ENCODE assay signal across 21 cellular contexts in the genomic region with DNA sequence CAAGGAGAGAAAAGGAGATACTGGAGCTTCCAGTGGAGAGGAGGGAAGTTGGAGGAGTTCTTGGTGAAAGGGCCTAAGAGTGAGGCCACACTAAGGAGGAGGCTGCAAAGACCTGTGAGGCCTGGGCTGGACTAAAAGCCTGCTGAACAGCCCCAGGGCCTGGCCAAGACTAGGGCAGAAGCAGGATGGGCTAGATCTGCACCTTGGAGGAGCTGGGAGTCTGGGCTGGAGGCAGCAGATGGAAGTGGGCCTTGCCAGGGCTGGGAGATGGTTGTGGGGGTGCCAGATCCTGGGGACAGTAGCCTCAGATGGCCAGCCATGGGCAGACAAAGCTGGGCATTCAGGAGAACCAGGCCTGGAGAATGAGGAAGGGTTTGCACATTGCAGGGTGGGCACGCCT. TPM values are rescaled to one million over a fixed set of nuclear protein-coding genes. Genes with fewer than 3 reads are reported as not detected.
DNase-seq lines count a peak whose midpoint lies in the region; ATAC-seq and TF ChIP-seq lines count a peak whose summit lies in the region.
"Had no signal": no experiment of that assay in that cellular context is flagged by ENCODE, and none has a peak within 500 bp of the region (broad histone marks: within the 10 kb centered on the region; RNA-seq: fewer than 3 reads in every experiment).

No MANE protein-coding gene starts in this region.

- H3K9ac ChIP-seq in neuronal stem cell (ENCODE audit: low read depth, low read length, poor library complexity), result no peak overlapping the region

- H3K18ac ChIP-seq in neuronal stem cell (ENCODE audit: low read length), result no peak overlapping the region

- TF ChIP-seq EP300 in stomach (IDR thresholded peaks at IDR 0.05) (no peak), sigmoid colon (IDR thresholded peaks at IDR 0.05) (no peak)

- TF ChIP-seq POLR2A in stomach (IDR thresholded peaks at IDR 0.05) (no peak), sigmoid colon (IDR thresholded peaks at IDR 0.05) (no peak)

- H3K9me3 Mint-ChIP-seq in activated naive CD4-positive, alpha-beta T cell treated with anti-CD3 and anti-CD28 coated beads, Interleukin-2, amount 50 U/mL, for 24 hours, result no peaks in the 10 kb centered on the region
- no peaks in the 10 kb centered on the region for H3K9me3 Mint-ChIP-seq in activated CD8-positive, alpha-beta memory T cell treated with anti-CD3 and anti-CD28 coated beads, Interleukin-2, amount 10 ng/mL, durations not matched to agents 7 days and 5 days (ENCODE audit: low read depth)
- H3K9me3 Mint-ChIP-seq: dendritic cell treated with granulocyte-macrophage colony-stimulating factor and Interleukin-4, amounts not matched to agents 40 ng/mL and 50 ng/mL, for 4 days; H9 had no signal

- H3K27me3 ChIP-seq in stomach (no peaks in the 10 kb centered on the region), neuronal stem cell (ENCODE audit: control insufficient read depth in 3 of 3, insufficient read depth in 3 of 3, low read depth in 1 of 3, low read length in 3 of 3) (peaks cover 0 to 23% (median 3%) of the 10 kb centered on the region in 3 experiments), sigmoid colon (no peaks in the 10 kb centered on the region)
- H3K27me3 ChIP-seq: gastrocnemius medialis, Peyer's patch had no signal

- H4K8ac ChIP-seq in neuronal stem cell (ENCODE audit: low read depth, low read length), result no peak overlapping the region

- H3K9me3 ChIP-seq in stomach, result no peaks in the 10 kb centered on the region
- H3K9me3 ChIP-seq in neuronal stem cell (replicated peaks in 1 of 2; ENCODE audit: control insufficient read depth in 2 of 2, insufficient read depth in 1 of 2, low read depth in 1 of 2, low read length in 2 of 2), result no peaks in the 10 kb centered on the region
- H3K9me3 ChIP-seq in sigmoid colon, result no peaks in the 10 kb centered on the region
- H3K9me3 ChIP-seq: gastrocnemius medialis, mucosa of descending colon, Peyer's patch had no signal

- H3K36me3 ChIP-seq in stomach, result no peaks in the 10 kb centered on the region
- no peaks in the 10 kb centered on the region for H3K36me3 ChIP-seq in neuronal stem cell (replicated peaks in 1 of 2; ENCODE audit: control insufficient read depth in 2 of 2, insufficient read depth in 2 of 2, low read length in 2 of 2)
- no peaks in the 10 kb centered on the region for H3K36me3 ChIP-seq in sigmoid colon
- H3K36me3 ChIP-seq: gastrocnemius medialis, Peyer's patch had no signal

- CTCF ChIA-PET in activated CD8-positive, alpha-beta memory T cell treated with anti-CD3 and anti-CD28 coated beads, Interleukin-2, amount 10 ng/mL, durations not matched to agents 7 days and 5 days (lab: Charles Lee), result interaction anchor here (1.1 to 1.7 kb wide), 6 partner anchors 9 to 244 kb away, joined by 3 to 5 read pairs (median 4); no protein-coding TSS in a partner anchor

- H4K91ac ChIP-seq in neuronal stem cell (ENCODE audit: low read depth, low read length, poor library complexity), result no peak overlapping the region

- H3K23ac ChIP-seq in neuronal stem cell (ENCODE audit: low read depth, low read length, poor library complexity), result no peak overlapping the region

- H3K4me3 ChIP-seq in stomach (no peak overlapping the region), neuronal stem cell (ENCODE audit: low read length in 2 of 2) (no peak overlapping the region), sigmoid colon (no peak overlapping the region)
- H3K4me3 ChIP-seq: gastrocnemius medialis, K562, mucosa of descending colon, Peyer's patch had no signal

- TF ChIP-seq CTCF in stomach (IDR thresholded peaks at IDR 0.05), result no peak
- TF ChIP-seq CTCF in sigmoid colon (IDR thresholded peaks at IDR 0.05), result no peak

- H3K79me1 ChIP-seq in neuronal stem cell (ENCODE audit: low read depth, low read length), result no peaks in the 10 kb centered on the region

- ATAC-seq in activated CD8-positive, alpha-beta memory T cell treated with anti-CD3 and anti-CD28 coated beads, Interleukin-2, amount 10 ng/mL, durations not matched to agents 7 days and 5 days, result peak; percentile 14
- ATAC-seq in left lobe of liver, result no peak
- ATAC-seq: gastrocnemius medialis, K562, left colon had no signal

- 74 to 91% (median 86%) methylated on average over 1 of the region's 1 CpG for WGBS in stomach, 5 donors
- WGBS in neuronal stem cell (ENCODE audit: extremely low coverage in 2 of 2, insufficient read length in 2 of 2, insufficient replicate concordance in 1 of 2), 2 donors, result no CpG with 5 or more reads among the region's 1 CpG
- WGBS in sigmoid colon, 2 donors, result 63 to 83% methylated on average over 1 of the region's 1 CpG

- no peak overlapping the region for H3K4ac ChIP-seq in neuronal stem cell (ENCODE audit: low read length)

- no peak overlapping the region for H3K4me2 ChIP-seq in neuronal stem cell (ENCODE audit: insufficient read depth, low read length, poor library complexity, severe bottlenecking)

- peak overlapping the region; percentile 45 for H3K4me3 Mint-ChIP-seq in activated naive CD4-positive, alpha-beta T cell treated with anti-CD3 and anti-CD28 coated beads, Interleukin-2, amount 50 U/mL, for 24 hours
- H3K4me3 Mint-ChIP-seq in activated CD8-positive, alpha-beta memory T cell treated with anti-CD3 and anti-CD28 coated beads, Interleukin-2, amount 10 ng/mL, durations not matched to agents 7 days and 5 days, result no peak overlapping the region
- H3K4me3 Mint-ChIP-seq: dendritic cell treated with granulocyte-macrophage colony-stimulating factor and Interleukin-4, amounts not matched to agents 40 ng/mL and 50 ng/mL, for 4 days; H9 had no signal

- no peak overlapping the region for H2BK15ac ChIP-seq in neuronal stem cell (ENCODE audit: low read length)

- H2BK5ac ChIP-seq in neuronal stem cell (ENCODE audit: low read length), result no peak overlapping the region

- H3K36me3 Mint-ChIP-seq in activated naive CD4-positive, alpha-beta T cell treated with anti-CD3 and anti-CD28 coated beads, Interleukin-2, amount 50 U/mL, for 24 hours, result peaks cover 2% of the 10 kb centered on the region
- H3K36me3 Mint-ChIP-seq in activated CD8-positive, alpha-beta memory T cell treated with anti-CD3 and anti-CD28 coated beads, Interleukin-2, amount 10 ng/mL, durations not matched to agents 7 days and 5 days, result no peaks in the 10 kb centered on the region

- H3K4me1 ChIP-seq in stomach (peaks cover 0 to under 1% (median 0%) of the 10 kb centered on the region in 4 donors), neuronal stem cell (ENCODE audit: control insufficient read depth in 2 of 2, insufficient read depth in 1 of 2, low read depth in 1 of 2, low read length in 2 of 2) (no peaks in the 10 kb centered on the region), sigmoid colon (peaks cover 0 to under 1% (median 0%) of the 10 kb centered on the region in 4 donors)
- H3K4me1 ChIP-seq: Peyer's patch had no signal

- H2BK12ac ChIP-seq in neuronal stem cell (ENCODE audit: low read length), result no peak overlapping the region

- no peaks in the 10 kb centered on the region for H3K27me3 Mint-ChIP-seq in activated naive CD4-positive, alpha-beta T cell treated with anti-CD3 and anti-CD28 coated beads, Interleukin-2, amount 50 U/mL, for 24 hours
- H3K27me3 Mint-ChIP-seq in activated CD8-positive, alpha-beta memory T cell treated with anti-CD3 and anti-CD28 coated beads, Interleukin-2, amount 10 ng/mL, durations not matched to agents 7 days and 5 days, result no peaks in the 10 kb centered on the region
- H3K27me3 Mint-ChIP-seq: dendritic cell treated with granulocyte-macrophage colony-stimulating factor and Interleukin-4, amounts not matched to agents 40 ng/mL and 50 ng/mL, for 4 days had no signal

- H2AK5ac ChIP-seq in neuronal stem cell (ENCODE audit: low read depth, low read length), result no peak overlapping the region

- H3K27ac ChIP-seq in stomach (no peak overlapping the region), neuronal stem cell (replicated peaks; ENCODE audit: low read length) (no peak overlapping the region), sigmoid colon (no peak overlapping the region)
- H3K27ac ChIP-seq: gastrocnemius medialis, Peyer's patch had no signal

- H2AFZ ChIP-seq in neuronal stem cell (ENCODE audit: low read length), result no peak overlapping the region

- no peak for DNase-seq in activated naive CD4-positive, alpha-beta T cell (lab: John Stamatoyannopoulos, UW)
- DNase-seq in activated CD8-positive, alpha-beta memory T cell treated with anti-CD3 and anti-CD28 coated beads, Interleukin-2, amount 10 ng/mL, durations not matched to agents 7 days and 5 days, result peak; percentile 38
- DNase-seq in myocyte (ENCODE audit: low read depth) (peak; percentile 33), stomach (no peak), left lobe of liver (ENCODE audit: low spot score) (no peak), neuronal stem cell (ENCODE audit: low spot score) (no peak), sigmoid colon (no peak)
- DNase-seq: DMS 273 treated with DMSO at 0.1 percent for 48 hours; gastrocnemius medialis; H9; left colon; mucosa of descending colon; NCI-H1105; Peyer's patch; stimulated activated CD4-positive, alpha-beta T cell treated with anti-CD3 and anti-CD28 coated beads, Interleukin-12 subunit alpha, Interleukin-12 subunit beta, amount 100 ng/mL, for 4 hours; stimulated activated naive CD4-positive, alpha-beta T cell treated with Interleukin-2 at 50 U/mL for 16 hours; SW 1271 had no signal

- no peak overlapping the region for H3K14ac ChIP-seq in neuronal stem cell (ENCODE audit: low read length)

- intact Hi-C loops in stomach (cut with DNase I; ENCODE audit: low total_unique reads), result no loop called here
- intact Hi-C loops in sigmoid colon (cut with DNase I), result no loop called here

- H2BK120ac ChIP-seq in neuronal stem cell (ENCODE audit: low read depth, low read length), result no peak overlapping the region

- H3K4me1 Mint-ChIP-seq in activated naive CD4-positive, alpha-beta T cell treated with anti-CD3 and anti-CD28 coated beads, Interleukin-2, amount 50 U/mL, for 24 hours, result peaks cover 28% of the 10 kb centered on the region
- peaks cover 33% of the 10 kb centered on the region for H3K4me1 Mint-ChIP-seq in activated CD8-positive, alpha-beta memory T cell treated with anti-CD3 and anti-CD28 coated beads, Interleukin-2, amount 10 ng/mL, durations not matched to agents 7 days and 5 days
- H3K4me1 Mint-ChIP-seq: H9 had no signal

- peak overlapping the region; percentile 98 for H3K27ac Mint-ChIP-seq in activated naive CD4-positive, alpha-beta T cell treated with anti-CD3 and anti-CD28 coated beads, Interleukin-2, amount 50 U/mL, for 24 hours
- H3K27ac Mint-ChIP-seq in activated CD8-positive, alpha-beta memory T cell treated with anti-CD3 and anti-CD28 coated beads, Interleukin-2, amount 10 ng/mL, durations not matched to agents 7 days and 5 days, result peak overlapping the region; percentile 94
- H3K27ac Mint-ChIP-seq: H9, progenitor cell of endocrine pancreas had no signal

RNA-seq across cellular contexts. Expression of gene PURB, which starts 6.5 kb away (rescaled TPM):
- total RNA-seq in activated CD8-positive, alpha-beta memory T cell treated with anti-CD3 and anti-CD28 coated beads, Interleukin-2, amount 10 ng/mL, durations not matched to agents 7 days and 5 days, result 10 to 100 TPM; 33.4 to 35.4 TPM
- total RNA-seq in myocyte (66.2 and 101 TPM in 2 replicates), stomach (10 to 100 TPM in 4 of 5 donors, 1 to 10 TPM in 1; 8.7 to 58.7 (median 20.4) TPM), left lobe of liver (5.0 TPM), sigmoid colon (10 to 100 TPM; 31.4 to 40.3 (median 38.5) TPM)
- 30.7 TPM for polyA plus RNA-seq in myocyte (2012)
- polyA plus RNA-seq in stomach (1 to 10 TPM; 4.7 to 6.8 (median 5.2) TPM), sigmoid colon (10 to 100 TPM in 1 of 3 donors, 1 to 10 TPM in 2; 4.2 to 10.7 (median 6.0) TPM)
- polyA plus RNA-seq in neuronal stem cell (2013, experiment 1 of 2), result 12.2 TPM
- polyA plus RNA-seq in neuronal stem cell (2013, experiment 2 of 2), result 12.7 TPM

RNA-seq across cellular contexts. Expression of gene H2AZ2, which starts 43.9 kb away (rescaled TPM):
- total RNA-seq in activated CD8-positive, alpha-beta memory T cell treated with anti-CD3 and anti-CD28 coated beads, Interleukin-2, amount 10 ng/mL, durations not matched to agents 7 days and 5 days, result 100 to 1,000 TPM; 302 to 331 TPM
- total RNA-seq in myocyte (232 and 296 TPM in 2 replicates), stomach (100 to 1,000 TPM in 3 of 5 donors, 10 to 100 TPM in 2; 32.4 to 194 (median 139) TPM), left lobe of liver (64.6 TPM), sigmoid colon (100 to 1,000 TPM; 158 to 211 (median 207) TPM)
- polyA plus RNA-seq in myocyte (2012), result 163 TPM
- polyA plus RNA-seq in stomach (100 to 1,000 TPM in 1 of 3 donors, 10 to 100 TPM in 2; 85.7 to 111 (median 98.0) TPM), sigmoid colon (100 to 1,000 TPM in 2 of 3 donors, 10 to 100 TPM in 1; 97.3 to 140 (median 131) TPM)
- 428 TPM for polyA plus RNA-seq in neuronal stem cell (2013, experiment 1 of 2)
- 421 TPM for polyA plus RNA-seq in neuronal stem cell (2013, experiment 2 of 2)

Comparison
In these comparisons a context has a peak if more than half of its experiments do, and no peak if none do; other contexts are left out.
1. DNase-seq: peak in activated CD8-positive, alpha-beta memory T cell treated with anti-CD3 and anti-CD28 coated beads, Interleukin-2, amount 10 ng/mL, durations not matched to agents 7 days and 5 days (single experiment) and myocyte (single experiment); none in activated naive CD4-positive, alpha-beta T cell (0 of 4), stomach (single experiment), left lobe of liver (single experiment), neuronal stem cell (single experiment) and sigmoid colon (single experiment).